In the genomic region with DNA sequence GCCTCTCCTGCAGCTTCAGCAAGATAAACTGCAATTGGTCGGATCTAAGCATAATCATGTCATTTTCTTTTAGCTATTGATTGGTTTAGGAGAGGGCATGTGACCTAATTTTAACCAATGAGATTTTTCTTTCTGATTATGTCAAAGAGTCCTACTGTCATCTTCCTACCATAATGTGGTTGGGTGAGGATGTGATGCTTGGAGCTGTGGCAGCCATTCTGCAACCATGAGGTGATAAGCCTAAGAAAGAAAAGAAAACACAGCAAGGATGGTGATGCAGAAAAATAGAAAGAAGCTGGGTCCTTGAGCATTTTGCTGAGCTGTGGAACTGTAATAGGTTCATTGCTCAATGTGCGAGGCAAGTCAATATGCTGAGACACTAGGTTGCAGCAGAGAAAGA, we compare ENCODE assay signal across 35 cellular contexts.
"Had no signal": no experiment of that assay in that cellular context is flagged by ENCODE, and none has a peak within 500 bp of the region (broad histone marks: within the 10 kb centered on the region; RNA-seq: fewer than 3 reads in every experiment).

No MANE protein-coding gene starts in this region.

- H3K4me3 ChIP-seq: MG63 had no signal

- H3K36me3 ChIP-seq: MG63 had no signal

- DNase-seq: Kasumi-1, MG63, MM.1S, MV-4-11, NCI-H1048, NCI-H1092, NCI-H1092 treated with DMSO at 0.1 percent for 48 hours, NCI-H1105, NCI-H1105 treated with DMSO at 0.1 percent for 48 hours, NCI-H1417, NCI-H1417 treated with DMSO at 0.1 percent for 48 hours, NCI-H1436, NCI-H1436 treated with DMSO at 0.1 percent for 48 hours, NCI-H146, NCI-H1694, NCI-H1694 treated with DMSO at 0.1 percent for 48 hours, NCI-H187, NCI-H187 treated with DMSO at 0.1 percent for 48 hours, NCI-H1930, NCI-H2029, NCI-H2029 treated with DMSO at 0.1 percent for 48 hours, NCI-H2081, NCI-H2081 treated with DMSO at 0.1 percent for 48 hours, NCI-H2107, NCI-H2171, NCI-H2171 treated with DMSO at 0.1 percent for 48 hours, NCI-H2227 treated with DMSO at 0.1 percent for 48 hours, NCI-H226, NCI-H345, NCI-H446, NCI-H446 treated with DMSO at 0.1 percent for 48 hours, NCI-H510A, NCI-H510A treated with DMSO at 0.1 percent for 48 hours, NCI-H524, NCI-H524 treated with DMSO at 0.1 percent for 48 hours had no signal
